ENCODE assay signal across 19 cellular contexts in genomic region chr3:169236662-169237174, GRCh38.
DNase-seq lines count a peak whose midpoint lies in the region; ATAC-seq, FAIRE-seq and TF ChIP-seq lines count a peak whose summit lies in the region.
"Had no signal": no experiment of that assay in that cellular context is flagged by ENCODE, and none has a peak within 500 bp of the region (broad histone marks: within the 10 kb centered on the region; RNA-seq: fewer than 3 reads in every experiment).

No MANE protein-coding gene starts in this region.

- H3K27ac ChIP-seq in astrocyte (ENCODE audit: low read depth, low read length) = peak overlapping the region; percentile 10
- H3K27ac ChIP-seq in lung (ENCODE audit: low read depth in 1 of 2, low read length in 1 of 2) = no peak overlapping the region
- H3K27ac ChIP-seq in substantia nigra (ENCODE audit: low read depth, low read length, poor library complexity, severe bottlenecking) = no peak overlapping the region
- H3K27ac ChIP-seq: 22Rv1; BLaER1 treated with 17β-estradiol and CSF1 and Interleukin-3, amounts not matched to agents 10 nM and 100 nM; HL-60 had no signal

- TF ChIP-seq CTCF in astrocyte (IDR thresholded peaks at IDR 0.05; ENCODE audit: insufficient read depth, low read depth, low read length) (no peak), lung (IDR thresholded peaks at IDR 0.05; ENCODE audit: control extremely low read depth, extremely low read depth) (no peak), WTC11 (IDR thresholded peaks at IDR 0.05) (no peak)

- no peaks in the 10 kb centered on the region for H3K9me3 ChIP-seq in astrocyte (ENCODE audit: insufficient read depth, low read depth, low read length)
- H3K9me3 ChIP-seq in lung (ENCODE audit: control insufficient read depth in 2 of 2, insufficient read depth in 1 of 2, low read length in 1 of 2) = no peaks in the 10 kb centered on the region
- H3K9me3 ChIP-seq: BLaER1 treated with 17β-estradiol and CSF1 and Interleukin-3, amounts not matched to agents 10 nM and 100 nM; HAP-1 had no signal

- H3K4me3 ChIP-seq in astrocyte (ENCODE audit: insufficient read depth, low read depth, low read length) = no peak overlapping the region
- no peak overlapping the region for H3K4me3 ChIP-seq in lung
- H3K4me3 ChIP-seq: BLaER1 treated with 17β-estradiol and CSF1 and Interleukin-3, amounts not matched to agents 10 nM and 100 nM; HAP-1 had no signal

- no peaks in the 10 kb centered on the region for H4K20me1 ChIP-seq in astrocyte (ENCODE audit: insufficient read depth, low read length)
- H4K20me1 ChIP-seq: BLaER1 treated with 17β-estradiol and CSF1 and Interleukin-3, amounts not matched to agents 10 nM and 100 nM had no signal

- no peak overlapping the region for H3K9ac ChIP-seq in astrocyte (ENCODE audit: low read length)
- H3K9ac ChIP-seq: BLaER1 treated with 17β-estradiol and CSF1 and Interleukin-3, amounts not matched to agents 10 nM and 100 nM had no signal

- no peaks in the 10 kb centered on the region for H3K27me3 ChIP-seq in astrocyte (ENCODE audit: insufficient read depth, low read length)
- H3K27me3 ChIP-seq in lung (ENCODE audit: control insufficient read depth, insufficient read depth) = no peaks in the 10 kb centered on the region
- H3K27me3 ChIP-seq: BLaER1 treated with 17β-estradiol and CSF1 and Interleukin-3, amounts not matched to agents 10 nM and 100 nM had no signal

- ATAC-seq in lung (ENCODE audit: insufficient read depth, low FRiP score) = peak; percentile 11
- ATAC-seq in WTC11 = no peak

- no peaks in the 10 kb centered on the region for H3K36me3 ChIP-seq in astrocyte (ENCODE audit: insufficient read depth, low read length)
- no peaks in the 10 kb centered on the region for H3K36me3 ChIP-seq in lung (ENCODE audit: control insufficient read depth in 2 of 2, insufficient read depth in 2 of 2, low read length in 2 of 2)
- H3K36me3 ChIP-seq: BLaER1 treated with 17β-estradiol and CSF1 and Interleukin-3, amounts not matched to agents 10 nM and 100 nM; HAP-1 had no signal

- H3K4me3 Mint-ChIP-seq in astrocyte (ENCODE audit: unreplicated experiment) (no peak overlapping the region), WTC11 (no peak overlapping the region)
- H3K4me3 Mint-ChIP-seq: CD4-positive, CD25-positive, alpha-beta regulatory T cell had no signal

- no peak overlapping the region for H3K4me2 ChIP-seq in astrocyte (ENCODE audit: low read length)
- H3K4me2 ChIP-seq: BLaER1 treated with 17β-estradiol and CSF1 and Interleukin-3, amounts not matched to agents 10 nM and 100 nM had no signal

- H3K9me3 Mint-ChIP-seq in astrocyte (ENCODE audit: unreplicated experiment) = no peaks in the 10 kb centered on the region
- H3K9me3 Mint-ChIP-seq in WTC11 = no peaks in the 10 kb centered on the region

- H3K4me1 Mint-ChIP-seq in astrocyte (ENCODE audit: low read depth, unreplicated experiment) = peaks cover 18% of the 10 kb centered on the region
- H3K4me1 Mint-ChIP-seq in WTC11 = peaks cover 29% of the 10 kb centered on the region
- H3K4me1 Mint-ChIP-seq: CD4-positive, CD25-positive, alpha-beta regulatory T cell had no signal

- peak; percentile 32 for FAIRE-seq in astrocyte (lab: Jason Lieb, UNC)
- FAIRE-seq: G401.6, GM12891, GM19239 had no signal

- peak; percentile 39 for DNase-seq in DMS53 (lab: John Stamatoyannopoulos, UW)
- no peak for DNase-seq in DMS53 treated with DMSO at 0.1 percent for 48 hours (lab: John Stamatoyannopoulos, UW; ENCODE audit: unreplicated experiment)
- DNase-seq in astrocyte (ENCODE audit: low read depth) = no peak
- DNase-seq in lung (ENCODE audit: low spot score) = no peak
- no peak for DNase-seq in NCI-H2107 treated with DMSO at 0.1 percent for 48 hours (lab: John Stamatoyannopoulos, UW; ENCODE audit: unreplicated experiment)
- no peak for DNase-seq in substantia nigra (lab: John Stamatoyannopoulos, UW)
- no peak for DNase-seq in WTC11 (ENCODE audit: low spot score)
- DNase-seq: ACHN; CD4-positive, CD25-positive, alpha-beta regulatory T cell; DMS79 treated with DMSO at 0.1 percent for 48 hours; GOT3; KG1 had no signal

- WGBS in lung, 2 donors = 59 to 74% methylated on average over 3 of the region's 3 CpGs

- no peaks in the 10 kb centered on the region for H3K79me2 ChIP-seq in astrocyte (ENCODE audit: insufficient read depth, low read length)

- H3K27ac Mint-ChIP-seq in astrocyte (ENCODE audit: unreplicated experiment) = no peak overlapping the region
- no peak overlapping the region for H3K27ac Mint-ChIP-seq in WTC11
- H3K27ac Mint-ChIP-seq: CD4-positive, CD25-positive, alpha-beta regulatory T cell had no signal

- POLR2A ChIA-PET in WTC11 (lab: Charles Lee) = no interaction called here

- no peaks in the 10 kb centered on the region for H3K27me3 Mint-ChIP-seq in astrocyte (ENCODE audit: low read depth, unreplicated experiment)
- no peaks in the 10 kb centered on the region for H3K27me3 Mint-ChIP-seq in WTC11 (ENCODE audit: low read depth)

- H3K36me3 Mint-ChIP-seq in astrocyte (ENCODE audit: low read depth, unreplicated experiment) (no peaks in the 10 kb centered on the region), WTC11 (no peaks in the 10 kb centered on the region)
- H3K36me3 Mint-ChIP-seq: CD4-positive, CD25-positive, alpha-beta regulatory T cell had no signal

- H3K4me1 ChIP-seq in astrocyte (ENCODE audit: insufficient read depth, low read length) (peaks cover 19% of the 10 kb centered on the region), lung (ENCODE audit: control insufficient read depth in 2 of 2, insufficient read depth in 2 of 2, low read length in 2 of 2) (peaks cover 0 to 2% of the 10 kb centered on the region in 2 donors)

- CTCF ChIA-PET in WTC11 (lab: Charles Lee) = no interaction called here

- H2AFZ ChIP-seq in astrocyte (ENCODE audit: low read depth, low read length) = no peak overlapping the region

TF ChIP-seq in WTC11, 78 proteins besides CTCF, POLR2A, EP300 and RAD21:
- TF ChIP-seq SOX15 (CRISPR knock-in tag; IDR thresholded peaks at IDR 0.05) (no peak), ATF1 (CRISPR knock-in tag; IDR thresholded peaks at IDR 0.05) (no peak), MAX (CRISPR knock-in tag; IDR thresholded peaks at IDR 0.05) (no peak), FOXJ3 (CRISPR knock-in tag; IDR thresholded peaks at IDR 0.05; ENCODE audit: borderline replicate concordance) (no peak), ESRRA (CRISPR knock-in tag; IDR thresholded peaks at IDR 0.05; ENCODE audit: borderline replicate concordance) (no peak), ZNF396 (CRISPR knock-in tag; IDR thresholded peaks at IDR 0.05; ENCODE audit: borderline replicate concordance) (no peak), MYBL2 (CRISPR knock-in tag; IDR thresholded peaks at IDR 0.05) (no peak), E2F1 (CRISPR knock-in tag; IDR thresholded peaks at IDR 0.05) (no peak), NR1H2 (CRISPR knock-in tag; IDR thresholded peaks at IDR 0.05) (no peak)
